Comparison of ENCODE assay signal across 22 cellular contexts in genomic region chr10:46559231-46559671, GRCh38. TPM values are rescaled to one million over a fixed set of nuclear protein-coding genes. Genes with fewer than 3 reads are reported as not detected.
DNase-seq lines count a peak whose midpoint lies in the region; ATAC-seq and TF ChIP-seq lines count a peak whose summit lies in the region.
"Had no signal": no experiment of that assay in that cellular context is flagged by ENCODE, and none has a peak within 500 bp of the region (broad histone marks: within the 10 kb centered on the region; RNA-seq: fewer than 3 reads in every experiment).

No MANE protein-coding gene starts in this region.

- H3K36me3 ChIP-seq in WERI-Rb-1 (no peaks in the 10 kb centered on the region), lung (ENCODE audit: control insufficient read depth in 2 of 2, insufficient read depth in 2 of 2, low read length in 2 of 2) (no peaks in the 10 kb centered on the region)
- H3K36me3 ChIP-seq: BLaER1, SJSA1 had no signal

- TF ChIP-seq CTCF in WERI-Rb-1 (IDR thresholded peaks at IDR 0.05; ENCODE audit: low read depth, low read length) (no peak), lung (IDR thresholded peaks at IDR 0.05; ENCODE audit: control extremely low read depth, extremely low read depth) (no peak)

- H3K4me3 ChIP-seq in WERI-Rb-1 (ENCODE audit: low read depth, low read length) = no peak overlapping the region
- H3K4me3 ChIP-seq in lung = no peak overlapping the region
- H3K4me3 ChIP-seq: BLaER1, SJSA1 had no signal

- peaks cover 0 to 10% of the 10 kb centered on the region in 2 donors for H3K4me1 ChIP-seq in lung (ENCODE audit: control insufficient read depth in 2 of 2, insufficient read depth in 2 of 2, low read length in 2 of 2)

- H3K27ac ChIP-seq in WERI-Rb-1 = no peak overlapping the region
- no peak overlapping the region for H3K27ac ChIP-seq in lung (ENCODE audit: low read depth in 1 of 2, low read length in 1 of 2)
- H3K27ac ChIP-seq: BLaER1, SJSA1 had no signal

- peak; percentile 2 for DNase-seq in activated CD4-positive, alpha-beta T cell treated with anti-CD3 and anti-CD28 coated beads for 48 hours
- DNase-seq in activated CD4-positive, alpha-beta T cell treated with anti-CD3 and anti-CD28 coated beads for 1 hour = no peak
- DNase-seq in WERI-Rb-1 = peak; percentile 5
- DNase-seq in lung (ENCODE audit: low spot score) = peak; percentile 27
- peak; percentile 2 for DNase-seq in stimulated activated naive CD8-positive, alpha-beta T cell treated with anti-CD3 and anti-CD28 coated beads, Interleukin-15, Interleukin-2, amounts not matched to agents 100 U/mL and 50 U/mL, for 24 hours
- no peak for DNase-seq in SHP77 (lab: John Stamatoyannopoulos, UW)
- DNase-seq: activated CD4-positive, alpha-beta T cell treated with anti-CD3 and anti-CD28 coated beads for 36 hours; activated naive CD4-positive, alpha-beta T cell treated with anti-CD3 and anti-CD28 coated beads for 36 hours; activated T-cell treated with anti-CD3 and anti-CD28 coated beads for 4 hours; anterior cingulate cortex; cerebellar nuclear complex; hippocampal formation; NCI-H1436; NCI-H2171; stimulated activated CD4-positive, alpha-beta T cell treated with anti-CD3 and anti-CD28 coated beads, Interleukin-4, amount 100 ng/mL, for 1 hour; substantia nigra; T-helper 9 cell had no signal

- 91 to 94% methylated on average over 5 of the region's 5 CpGs for WGBS in lung, 2 donors

- H3K9me3 ChIP-seq in WERI-Rb-1 (ENCODE audit: severe bottlenecking) (peaks cover 2% of the 10 kb centered on the region), lung (ENCODE audit: control insufficient read depth in 2 of 2, insufficient read depth in 1 of 2, low read length in 1 of 2) (peaks cover 0 to 3% of the 10 kb centered on the region in 2 donors)

- ATAC-seq in lung (ENCODE audit: insufficient read depth, low FRiP score) (no peak), HG02885 (IDR thresholded peaks at IDR 0.05; ENCODE audit: poor library complexity, unreplicated experiment) (no peak), HG02973 (IDR thresholded peaks at IDR 0.05; ENCODE audit: unreplicated experiment) (no peak)
- ATAC-seq in stimulated activated naive CD8-positive, alpha-beta T cell treated with anti-CD3 and anti-CD28 coated beads, Interleukin-15, Interleukin-2, amounts not matched to agents 100 U/mL and 50 U/mL, for 24 hours = no peak
- ATAC-seq: activated CD4-positive, alpha-beta T cell treated with anti-CD3 and anti-CD28 coated beads for 36 hours had no signal

- H3K27me3 ChIP-seq in WERI-Rb-1 (ENCODE audit: insufficient read depth, low read depth, severe bottlenecking) (peaks cover 33% of the 10 kb centered on the region), lung (ENCODE audit: control insufficient read depth, insufficient read depth) (no peaks in the 10 kb centered on the region)

RNA-seq across cellular contexts. Expression of gene GPRIN2, which starts 2.8 kb away (rescaled TPM):
- 10 to 100 TPM; 23.2 to 36.5 TPM for total RNA-seq in lung
- polyA plus RNA-seq in lung = 10 to 100 TPM; 17.7 to 35.0 TPM
- total RNA-seq: activated CD4-positive, alpha-beta T cell treated with anti-CD3 and anti-CD28 coated beads for 36 hours; activated naive CD4-positive, alpha-beta T cell treated with anti-CD3 and anti-CD28 coated beads for 36 hours; mononuclear cell had no signal

RNA-seq across cellular contexts. Expression of gene SYT15, which starts 19.7 kb away (rescaled TPM):
- 10 to 100 TPM; 24.8 to 53.5 TPM for total RNA-seq in lung
- polyA plus RNA-seq in lung = 10 to 100 TPM in 1 of 2 donors, 1 to 10 TPM in 1; 3.8 to 18.4 TPM

Comparison
In these comparisons a context has a peak if more than half of its experiments do, and no peak if none do; other contexts are left out.
1. DNase-seq: peak in activated CD4-positive, alpha-beta T cell treated with anti-CD3 and anti-CD28 coated beads for 48 hours (single experiment), WERI-Rb-1 (single experiment), lung (single experiment) and stimulated activated naive CD8-positive, alpha-beta T cell treated with anti-CD3 and anti-CD28 coated beads, Interleukin-15, Interleukin-2, amounts not matched to agents 100 U/mL and 50 U/mL, for 24 hours (single experiment); none in activated CD4-positive, alpha-beta T cell treated with anti-CD3 and anti-CD28 coated beads for 1 hour (single experiment) and SHP77 (0 of 2).